Comparison of ENCODE assay signal across 8 cellular contexts in genomic region chr22:43848366-43849171, GRCh38. TPM values are rescaled to one million over a fixed set of nuclear protein-coding genes. Genes with fewer than 3 reads are reported as not detected.
A peak's percentile ranks its signal among the peaks of the same experiment; 100 is the strongest.
DNase-seq lines count a peak whose midpoint lies in the region; ATAC-seq and TF ChIP-seq lines count a peak whose summit lies in the region.

No MANE protein-coding gene starts in this region.

- no peak overlapping the region for H3K4me2 ChIP-seq in SK-N-SH

- POLR2A ChIA-PET in SK-N-SH (lab: Yijun Ruan, JAX) = no interaction called here

- H3F3A ChIP-seq in SK-N-SH (replicated peaks; ENCODE audit: insufficient read depth) = no peaks in the 10 kb centered on the region

- no peaks in the 10 kb centered on the region for H3K9me2 ChIP-seq in SK-N-SH

- H3K36me3 ChIP-seq in SK-N-SH (replicated peaks in 1 of 2; ENCODE audit: control insufficient read depth in 1 of 2, insufficient read depth in 2 of 2, low read length in 1 of 2) = no peaks in the 10 kb centered on the region

- CTCF ChIA-PET in SK-N-SH (lab: Yijun Ruan, JAX) = interaction anchor here (0.6 to 1.8 kb wide), 8 partner anchors 8 to 463 kb away, joined by 3 to 15 read pairs (median 3); no protein-coding TSS in a partner anchor

- no peak overlapping the region for H3K27ac ChIP-seq in SK-N-SH (ENCODE audit: low read depth in 2 of 2, low read length in 1 of 2)

- H4K20me1 ChIP-seq in SK-N-SH (ENCODE audit: insufficient read depth) = no peaks in the 10 kb centered on the region

- TF ChIP-seq CTCF in AG09319 (IDR thresholded peaks at IDR 0.05; ENCODE audit: low read depth, low read length) (peak; percentile 41), SK-N-SH (IDR thresholded peaks at IDR 0.05) (peak; percentile 33; the same call in 1 of the 2 replicates)

- no peaks in the 10 kb centered on the region for H3K27me3 ChIP-seq in SK-N-SH (ENCODE audit: insufficient read depth)

- H3K4me3 ChIP-seq in SK-N-SH (ENCODE audit: low read depth in 2 of 2, low read length in 1 of 2) = no peak overlapping the region

- WGBS in SK-N-SH (ENCODE audit: low lambda C conversion rate) = 80% methylated on average over 2 of the region's 16 CpGs

- DNase-seq in AG09319 (ENCODE audit: extremely low read depth, low read depth) (no peak), HT-29 (ENCODE audit: low spot score) (peak; percentile 33), SK-N-SH (peak; percentile 56), iris pigment epithelial cell (ENCODE audit: low read depth) (peak; percentile 39), NCI-H774 (lab: John Stamatoyannopoulos, UW) (no peak)
- DNase-seq in activated T-cell treated with anti-CD3 and anti-CD28 coated beads, Interleukin-2, amount 50 U/mL, for 48 hours = no peak
- DNase-seq in effector CD8-positive, alpha-beta T cell (lab: John Stamatoyannopoulos, UW) = no peak

- H3K9me3 ChIP-seq in SK-N-SH = no peaks in the 10 kb centered on the region

- TF ChIP-seq RAD21 in SK-N-SH (IDR thresholded peaks at IDR 0.05; ENCODE audit: low read length) = peak; percentile 45

- no peak for ATAC-seq in GM18861 (IDR thresholded peaks at IDR 0.05; ENCODE audit: unreplicated experiment)

- H2AFZ ChIP-seq in SK-N-SH (ENCODE audit: low read depth) = no peak overlapping the region

- no peak for TF ChIP-seq EP300 in SK-N-SH (IDR thresholded peaks at IDR 0.05; ENCODE audit: borderline replicate concordance in 1 of 2, low read depth in 1 of 2, low read length in 1 of 2)

- H3K9ac ChIP-seq in SK-N-SH = no peak overlapping the region

- H3K79me2 ChIP-seq in SK-N-SH (ENCODE audit: insufficient read depth) = no peaks in the 10 kb centered on the region

- peaks cover 0 to 34% of the 10 kb centered on the region in 2 experiments; a peak in 1 of 4 replicates for H3K4me1 ChIP-seq in SK-N-SH (ENCODE audit: control insufficient read depth in 1 of 2, insufficient read depth in 2 of 2, low read depth in 1 of 2, low read length in 1 of 2)

TF ChIP-seq in SK-N-SH, 30 proteins besides CTCF, POLR2A, EP300 and RAD21:
- TF ChIP-seq SMC3 (IDR thresholded peaks at IDR 0.05; ENCODE audit: low read depth, low read length) = peak; percentile 40; the same call in 1 of the 2 replicates
- TF ChIP-seq USF1 (IDR thresholded peaks at IDR 0.05; ENCODE audit: borderline replicate concordance, low read depth) = no peak

RNA-seq across cellular contexts. Expression of gene SULT4A1, which starts 13.7 kb away (rescaled TPM):
- total RNA-seq in HT-29 (2014; rRNA removed; shearing (Covaris generic)) = not detected in 2 replicates
- polyA plus RNA-seq in SK-N-SH (2012; rRNA removed) = 3.9 and 4.1 TPM in 2 replicates
- polyA plus RNA-seq in SK-N-SH (2012; cell fraction: cytosol; rRNA removed) = 2.2 and 2.3 TPM in 2 replicates
- 25.0 and 44.6 TPM in 2 replicates for polyA plus RNA-seq in SK-N-SH (2012; cell fraction: nucleus; rRNA removed)

RNA-seq across cellular contexts. Expression of gene EFCAB6, which starts 36.5 kb away (rescaled TPM):
- 0.08 TPM in 1 of 2 replicates, not detected in the other for total RNA-seq in HT-29 (2014; rRNA removed; shearing (Covaris generic))
- polyA plus RNA-seq in SK-N-SH (2012; rRNA removed) = 0.41 and 0.46 TPM in 2 replicates
- 0.63 and 0.86 TPM in 2 replicates for polyA plus RNA-seq in SK-N-SH (2012; cell fraction: cytosol; rRNA removed)
- polyA plus RNA-seq in SK-N-SH (2012; cell fraction: nucleus; rRNA removed) = 0.90 and 0.91 TPM in 2 replicates

RNA-seq across cellular contexts. Expression of gene PNPLA5, which starts 43.2 kb away (rescaled TPM):
- total RNA-seq in HT-29 (2014; rRNA removed; shearing (Covaris generic)) = not detected in 2 replicates
- polyA plus RNA-seq in SK-N-SH (2012; rRNA removed) = not detected in 2 replicates
- polyA plus RNA-seq in SK-N-SH (2012; cell fraction: cytosol; rRNA removed) = not detected in 2 replicates
- not detected in 2 replicates for polyA plus RNA-seq in SK-N-SH (2012; cell fraction: nucleus; rRNA removed)

Comparison
In these comparisons a context has a peak if more than half of its experiments do, and no peak if none do; other contexts are left out.
1. DNase-seq: peak in HT-29 (single experiment), SK-N-SH (single experiment) and iris pigment epithelial cell (single experiment); none in AG09319 (single experiment), NCI-H774 (single experiment), activated T-cell treated with anti-CD3 and anti-CD28 coated beads, Interleukin-2, amount 50 U/mL, for 48 hours (0 of 2) and effector CD8-positive, alpha-beta T cell (single experiment).